In the genomic region with DNA sequence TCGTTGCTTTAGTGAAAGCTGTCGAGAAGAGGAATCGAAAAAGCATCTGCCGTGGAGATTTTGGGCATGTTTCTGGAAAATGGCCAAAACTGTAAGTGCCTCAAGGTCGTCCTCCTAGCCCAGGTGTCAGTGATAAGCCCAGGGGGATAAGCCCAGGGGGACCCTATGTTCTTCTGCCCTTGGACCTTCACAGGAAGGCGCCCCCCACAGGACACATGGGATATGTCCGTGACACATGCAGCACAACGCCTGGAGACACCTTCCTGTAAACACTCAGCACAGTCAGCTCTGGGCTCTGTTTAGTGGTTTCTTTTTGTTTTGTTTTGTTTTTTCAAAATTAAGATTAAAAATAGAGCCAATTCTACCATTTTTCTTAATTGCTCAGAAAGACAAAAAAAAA, we compare ENCODE assay signal across 1 cellular context.
TF ChIP-seq lines count a peak whose summit lies in the region.

No MANE protein-coding gene starts in this region.

TF ChIP-seq in WTC11, 78 proteins besides CTCF, POLR2A, EP300 and RAD21 (continued from another document):
- TF ChIP-seq, protein P1, sequence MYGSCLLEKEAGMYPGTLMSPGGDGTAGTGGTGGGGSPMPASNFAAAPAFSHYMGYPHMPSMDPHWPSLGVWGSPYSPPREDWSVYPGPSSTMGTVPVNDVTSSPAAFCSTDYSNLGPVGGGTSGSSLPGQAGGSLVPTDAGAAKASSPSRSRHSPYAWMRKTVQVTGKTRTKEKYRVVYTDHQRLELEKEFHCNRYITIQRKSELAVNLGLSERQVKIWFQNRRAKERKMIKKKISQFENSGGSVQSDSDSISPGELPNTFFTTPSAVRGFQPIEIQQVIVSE (CRISPR knock-in tag; IDR thresholded peaks at IDR 0.05; ENCODE audit: borderline replicate concordance) = no peak
- TF ChIP-seq, protein P2, sequence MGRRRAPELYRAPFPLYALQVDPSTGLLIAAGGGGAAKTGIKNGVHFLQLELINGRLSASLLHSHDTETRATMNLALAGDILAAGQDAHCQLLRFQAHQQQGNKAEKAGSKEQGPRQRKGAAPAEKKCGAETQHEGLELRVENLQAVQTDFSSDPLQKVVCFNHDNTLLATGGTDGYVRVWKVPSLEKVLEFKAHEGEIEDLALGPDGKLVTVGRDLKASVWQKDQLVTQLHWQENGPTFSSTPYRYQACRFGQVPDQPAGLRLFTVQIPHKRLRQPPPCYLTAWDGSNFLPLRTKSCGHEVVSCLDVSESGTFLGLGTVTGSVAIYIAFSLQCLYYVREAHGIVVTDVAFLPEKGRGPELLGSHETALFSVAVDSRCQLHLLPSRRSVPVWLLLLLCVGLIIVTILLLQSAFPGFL (CRISPR knock-in tag; IDR thresholded peaks at IDR 0.05; ENCODE audit: borderline replicate concordance) = no peak
- TF ChIP-seq FOXJ3 (CRISPR knock-in tag; IDR thresholded peaks at IDR 0.05; ENCODE audit: borderline replicate concordance) (no peak), HMGA2 (CRISPR knock-in tag; IDR thresholded peaks at IDR 0.05) (no peak)
- TF ChIP-seq, protein P3, sequence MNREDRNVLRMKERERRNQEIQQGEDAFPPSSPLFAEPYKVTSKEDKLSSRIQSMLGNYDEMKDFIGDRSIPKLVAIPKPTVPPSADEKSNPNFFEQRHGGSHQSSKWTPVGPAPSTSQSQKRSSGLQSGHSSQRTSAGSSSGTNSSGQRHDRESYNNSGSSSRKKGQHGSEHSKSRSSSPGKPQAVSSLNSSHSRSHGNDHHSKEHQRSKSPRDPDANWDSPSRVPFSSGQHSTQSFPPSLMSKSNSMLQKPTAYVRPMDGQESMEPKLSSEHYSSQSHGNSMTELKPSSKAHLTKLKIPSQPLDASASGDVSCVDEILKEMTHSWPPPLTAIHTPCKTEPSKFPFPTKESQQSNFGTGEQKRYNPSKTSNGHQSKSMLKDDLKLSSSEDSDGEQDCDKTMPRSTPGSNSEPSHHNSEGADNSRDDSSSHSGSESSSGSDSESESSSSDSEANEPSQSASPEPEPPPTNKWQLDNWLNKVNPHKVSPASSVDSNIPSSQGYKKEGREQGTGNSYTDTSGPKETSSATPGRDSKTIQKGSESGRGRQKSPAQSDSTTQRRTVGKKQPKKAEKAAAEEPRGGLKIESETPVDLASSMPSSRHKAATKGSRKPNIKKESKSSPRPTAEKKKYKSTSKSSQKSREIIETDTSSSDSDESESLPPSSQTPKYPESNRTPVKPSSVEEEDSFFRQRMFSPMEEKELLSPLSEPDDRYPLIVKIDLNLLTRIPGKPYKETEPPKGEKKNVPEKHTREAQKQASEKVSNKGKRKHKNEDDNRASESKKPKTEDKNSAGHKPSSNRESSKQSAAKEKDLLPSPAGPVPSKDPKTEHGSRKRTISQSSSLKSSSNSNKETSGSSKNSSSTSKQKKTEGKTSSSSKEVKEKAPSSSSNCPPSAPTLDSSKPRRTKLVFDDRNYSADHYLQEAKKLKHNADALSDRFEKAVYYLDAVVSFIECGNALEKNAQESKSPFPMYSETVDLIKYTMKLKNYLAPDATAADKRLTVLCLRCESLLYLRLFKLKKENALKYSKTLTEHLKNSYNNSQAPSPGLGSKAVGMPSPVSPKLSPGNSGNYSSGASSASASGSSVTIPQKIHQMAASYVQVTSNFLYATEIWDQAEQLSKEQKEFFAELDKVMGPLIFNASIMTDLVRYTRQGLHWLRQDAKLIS (CRISPR knock-in tag; IDR thresholded peaks at IDR 0.05; ENCODE audit: borderline replicate concordance) = no peak
